Comparison of ENCODE assay signal across 1 cellular context in the genomic region with DNA sequence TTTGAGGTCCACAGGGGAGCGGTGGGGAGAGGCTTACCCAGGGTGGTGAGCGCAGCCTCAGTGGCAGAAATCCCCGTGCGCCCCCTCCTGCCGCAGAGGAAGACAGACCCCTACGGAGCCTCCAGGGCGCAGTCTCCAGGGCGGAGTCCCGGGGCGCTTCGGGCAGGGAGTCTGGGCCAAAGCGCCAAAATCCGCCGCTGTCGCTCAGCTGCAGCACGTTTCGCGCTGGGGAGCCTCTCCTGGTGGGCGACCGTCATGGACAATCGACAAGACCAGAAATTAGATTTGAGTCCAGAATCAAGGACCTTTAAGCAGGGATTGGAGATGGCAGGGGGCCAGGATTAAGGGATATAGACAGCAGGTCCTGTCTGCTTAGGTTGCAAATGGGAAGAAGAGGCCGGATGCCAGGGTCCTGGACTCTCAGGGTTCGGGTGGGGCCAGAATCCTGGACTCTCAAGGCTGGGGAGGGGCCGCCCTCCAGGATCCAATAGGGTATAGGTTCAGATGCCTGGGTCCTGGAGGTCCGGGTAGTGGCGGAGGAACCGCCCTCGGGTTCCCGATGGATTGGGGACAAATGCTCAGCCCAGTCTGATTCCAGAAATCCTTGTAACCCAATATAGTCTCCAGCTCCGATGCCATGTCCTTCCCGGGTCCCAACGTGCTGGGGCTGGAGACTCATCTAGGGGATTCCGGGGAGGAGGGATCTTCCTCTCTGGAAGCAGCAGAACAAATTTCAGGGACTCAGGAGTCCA.
A peak's percentile ranks its signal among the peaks of the same experiment; 100 is the strongest.
TF ChIP-seq lines count a peak whose summit lies in the region.

No MANE protein-coding gene starts in this region.

TF ChIP-seq in H1, 55 proteins besides CTCF, POLR2A, EP300 and RAD21:
- no peak for TF ChIP-seq RXRA (IDR thresholded peaks at IDR 0.05; ENCODE audit: insufficient read depth, low read depth, low read length)
- peak; percentile 32; the same call in 1 of the 2 replicates for TF ChIP-seq SUZ12 (IDR thresholded peaks at IDR 0.05; ENCODE audit: low read length)
- TF ChIP-seq TCF12 (IDR thresholded peaks at IDR 0.05; ENCODE audit: low read depth, low read length): no peak
- TF ChIP-seq CEBPB (IDR thresholded peaks at IDR 0.05; ENCODE audit: low read depth, low read length): no peak
- no peak for TF ChIP-seq TBP (IDR thresholded peaks at IDR 0.05; ENCODE audit: low read depth, low read length)
- TF ChIP-seq CBX5 (IDR thresholded peaks at IDR 0.05; ENCODE audit: low read depth, low read length): no peak
- no peak for TF ChIP-seq MAFK (IDR thresholded peaks at IDR 0.05; ENCODE audit: low read depth, low read length)
- no peak for TF ChIP-seq GTF2F1 (IDR thresholded peaks at IDR 0.05; ENCODE audit: borderline replicate concordance, low read depth, low read length)
